Comparison of ENCODE assay signal across 27 cellular contexts in genomic region chr4:64960516-64960915, GRCh38.
"Had no signal": no experiment of that assay in that cellular context is flagged by ENCODE, and none has a peak within 500 bp of the region (broad histone marks: within the 10 kb centered on the region; RNA-seq: fewer than 3 reads in every experiment).

No MANE protein-coding gene starts in this region.

- H3K27ac ChIP-seq: stomach, suprapubic skin, testis, thoracic aorta, thyroid gland, tibial artery, tibial nerve, transverse colon, upper lobe of left lung, upper lobe of right lung, uterus, vagina had no signal

- H3K27me3 ChIP-seq: stomach, suprapubic skin, testis, thyroid gland, tibial artery, tibial nerve, transverse colon, upper lobe of left lung, upper lobe of right lung, uterus, vagina had no signal

- H3K9me3 ChIP-seq: testis, thyroid gland, tibial artery, tibial nerve, transverse colon, upper lobe of left lung, upper lobe of right lung, uterus, vagina had no signal

- H3K4me1 ChIP-seq: stomach, suprapubic skin, testis, thyroid gland, tibial artery, tibial nerve, transverse colon, upper lobe of left lung, upper lobe of right lung, uterus, vagina had no signal

- DNase-seq: stimulated activated CD4-positive, alpha-beta T cell treated with anti-CD3 and anti-CD28 coated beads, Interleukin-2, amount 100 ng/mL, for 48 hours; stimulated activated CD4-positive, alpha-beta T cell treated with anti-CD3 and anti-CD28 coated beads, Interleukin-4, amount 100 ng/mL, for 1 hour; stimulated activated CD4-positive, alpha-beta T cell treated with anti-CD3 and anti-CD28 coated beads, Interleukin-4, amount 100 ng/mL, for 24 hours; stimulated activated CD4-positive, alpha-beta T cell treated with anti-CD3 and anti-CD28 coated beads, Interleukin-4, amount 100 ng/mL, for 4 hours; stimulated activated CD8-positive, alpha-beta memory T cell treated with anti-CD3 and anti-CD28 coated beads, Interleukin-4, amount 100 ng/mL, for 48 hours; stimulated activated naive B cell treated with anti-CD40 and anti-IgM and Interleukin-4, amounts not matched to agents 10 μg/mL and 1 μg/mL and 100 μg/mL, for 72 hours; stimulated activated naive CD4-positive, alpha-beta T cell; stimulated activated naive CD4-positive, alpha-beta T cell treated with Interleukin-2 at 50 U/mL for 16 hours; stimulated activated naive CD8-positive, alpha-beta T cell treated with anti-CD3 and anti-CD28 coated beads, Interleukin-15, amount 100 ng/mL, for 72 hours; stimulated activated naive CD8-positive, alpha-beta T cell treated with anti-CD3 and anti-CD28 coated beads, Interleukin-15, Interleukin-2, amounts not matched to agents 100 U/mL and 50 U/mL, for 24 hours; stomach; substantia nigra; testis; thyroid gland; tibial artery; transverse colon; trophoblast cell; upper lobe of left lung; upper lobe of right lung; uterus had no signal

- FAIRE-seq: urothelium cell line had no signal

- H3K4me3 ChIP-seq: stomach, suprapubic skin, testis, thoracic aorta, thyroid gland, tibial artery, tibial nerve, transverse colon, upper lobe of left lung, upper lobe of right lung, uterus, vagina had no signal

- ATAC-seq: stimulated activated effector memory CD8-positive, alpha-beta T cell treated with anti-CD3 and anti-CD28 coated beads, Interleukin-12 subunit alpha, Interleukin-12 subunit beta, amount 100 ng/mL, for 72 hours; stimulated activated memory B cell treated with anti-CD40 and anti-IgM and Interleukin-4, amounts not matched to agents 10 μg/mL and 1 μg/mL and 100 μg/mL, for 72 hours; stimulated activated naive B cell treated with anti-CD40 and anti-IgM and Interleukin-4, amounts not matched to agents 10 μg/mL and 1 μg/mL and 100 μg/mL, for 72 hours; stimulated activated naive CD8-positive, alpha-beta T cell treated with anti-CD3 and anti-CD28 coated beads, Interleukin-15, amount 100 ng/mL, for 72 hours; stimulated activated naive CD8-positive, alpha-beta T cell treated with anti-CD3 and anti-CD28 coated beads, Interleukin-15, Interleukin-2, amounts not matched to agents 100 U/mL and 50 U/mL, for 24 hours; upper lobe of right lung had no signal

- H3K36me3 ChIP-seq: stomach, suprapubic skin, thoracic aorta, thyroid gland, tibial artery, tibial nerve, transverse colon, upper lobe of left lung, upper lobe of right lung, uterus, vagina had no signal
